37 cellular contexts compared by ENCODE assay signal in the genomic region with DNA sequence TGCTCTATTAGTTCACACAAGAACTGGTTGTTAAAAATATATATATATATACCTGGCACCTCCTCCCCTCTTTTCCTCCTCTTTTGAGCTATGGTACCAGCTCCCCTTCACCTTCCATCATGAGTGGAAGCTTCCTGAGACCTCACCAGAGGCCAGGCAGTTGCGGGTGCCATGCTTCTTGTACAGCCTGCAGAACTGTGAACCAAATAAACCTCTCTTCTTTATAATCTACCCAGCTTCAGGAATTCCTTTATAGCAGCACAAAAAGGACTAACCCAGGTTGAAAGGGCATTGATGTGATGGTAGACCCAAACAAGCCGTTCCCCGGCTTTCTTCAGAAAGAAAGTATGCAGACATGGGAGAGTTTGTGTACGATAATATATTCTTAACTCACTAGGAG. TPM values are rescaled to one million over a fixed set of nuclear protein-coding genes. Genes with fewer than 3 reads are reported as not detected.
"Had no signal": no experiment of that assay in that cellular context is flagged by ENCODE, and none has a peak within 500 bp of the region (broad histone marks: within the 10 kb centered on the region; RNA-seq: fewer than 3 reads in every experiment).

No MANE protein-coding gene starts in this region.

- H3K9me3 ChIP-seq: MG63 had no signal

- DNase-seq: Karpas-422, Kasumi-1, MG63, MM.1S, MV-4-11, NCI-H1048, NCI-H1092, NCI-H1092 treated with DMSO at 0.1 percent for 48 hours, NCI-H1105, NCI-H1105 treated with DMSO at 0.1 percent for 48 hours, NCI-H1417, NCI-H1417 treated with DMSO at 0.1 percent for 48 hours, NCI-H1436, NCI-H1436 treated with DMSO at 0.1 percent for 48 hours, NCI-H146, NCI-H1694, NCI-H1694 treated with DMSO at 0.1 percent for 48 hours, NCI-H187, NCI-H187 treated with DMSO at 0.1 percent for 48 hours, NCI-H1930, NCI-H2029, NCI-H2029 treated with DMSO at 0.1 percent for 48 hours, NCI-H2081, NCI-H2081 treated with DMSO at 0.1 percent for 48 hours, NCI-H2107, NCI-H2171, NCI-H2171 treated with DMSO at 0.1 percent for 48 hours, NCI-H2227 treated with DMSO at 0.1 percent for 48 hours, NCI-H226, NCI-H345, NCI-H446, NCI-H446 treated with DMSO at 0.1 percent for 48 hours, NCI-H510A, NCI-H510A treated with DMSO at 0.1 percent for 48 hours had no signal

- H3K4me2 ChIP-seq: KMS-11 had no signal

- H3K9ac ChIP-seq: KMS-11 had no signal

- H3K27ac ChIP-seq: KMS-11 had no signal

- H3K4me3 ChIP-seq: MG63 had no signal

- H3K36me3 ChIP-seq: MG63 had no signal

RNA-seq across cellular contexts. Expression of a gene that starts 14.9 kb away (rescaled TPM):
- total RNA-seq: LHCN-M2, M059J had no signal

RNA-seq across cellular contexts. Expression of a gene that starts 32.5 kb away (rescaled TPM):
- total RNA-seq: LHCN-M2 had no signal
